Comparison of ENCODE assay signal across 1 cellular context in the genomic region with DNA sequence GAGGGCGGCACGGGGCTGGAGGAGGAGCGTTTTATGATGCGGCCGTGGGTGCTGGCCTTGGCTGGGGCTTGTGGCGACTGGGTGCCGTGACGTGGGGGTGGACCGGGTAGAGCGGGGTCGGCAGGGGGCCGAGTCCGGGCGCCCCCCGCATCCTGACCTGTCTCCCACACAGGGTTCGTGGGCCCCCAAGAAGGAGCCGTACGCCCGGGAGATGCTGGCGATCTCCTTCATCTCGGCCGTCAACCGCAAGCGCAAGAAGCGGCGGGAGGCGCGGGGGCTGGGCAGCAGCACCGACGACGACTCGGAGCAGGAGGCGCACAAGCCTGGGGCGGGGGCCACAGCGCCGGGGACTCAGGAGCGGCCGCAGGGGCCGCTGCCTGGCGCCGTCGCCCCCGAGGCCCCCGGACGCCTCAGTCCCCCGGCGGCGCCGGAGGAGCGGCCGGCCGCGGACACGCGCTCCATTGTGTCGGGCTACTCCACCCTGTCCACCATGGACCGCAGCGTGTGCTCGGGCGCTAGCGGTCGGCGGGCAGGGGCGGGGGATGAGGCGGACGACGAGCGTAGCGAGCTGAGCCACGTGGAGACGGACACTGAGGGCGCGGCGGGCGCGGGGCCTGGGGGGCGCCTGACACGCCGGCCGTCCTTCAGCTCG.
TF ChIP-seq lines count a peak whose summit lies in the region.

No MANE protein-coding gene starts in this region.

TF ChIP-seq in HEK293, 187 proteins besides CTCF, POLR2A, EP300 and RAD21 (continued from another document):
- TF ChIP-seq, protein P1, sequence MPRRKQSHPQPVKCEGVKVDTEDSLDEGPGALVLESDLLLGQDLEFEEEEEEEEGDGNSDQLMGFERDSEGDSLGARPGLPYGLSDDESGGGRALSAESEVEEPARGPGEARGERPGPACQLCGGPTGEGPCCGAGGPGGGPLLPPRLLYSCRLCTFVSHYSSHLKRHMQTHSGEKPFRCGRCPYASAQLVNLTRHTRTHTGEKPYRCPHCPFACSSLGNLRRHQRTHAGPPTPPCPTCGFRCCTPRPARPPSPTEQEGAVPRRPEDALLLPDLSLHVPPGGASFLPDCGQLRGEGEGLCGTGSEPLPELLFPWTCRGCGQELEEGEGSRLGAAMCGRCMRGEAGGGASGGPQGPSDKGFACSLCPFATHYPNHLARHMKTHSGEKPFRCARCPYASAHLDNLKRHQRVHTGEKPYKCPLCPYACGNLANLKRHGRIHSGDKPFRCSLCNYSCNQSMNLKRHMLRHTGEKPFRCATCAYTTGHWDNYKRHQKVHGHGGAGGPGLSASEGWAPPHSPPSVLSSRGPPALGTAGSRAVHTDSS (tag by site-specific recombination; IDR thresholded peaks at IDR 0.05): no peak
- TF ChIP-seq ZBTB11 (tag by site-specific recombination; conservative IDR thresholded peaks at IDR 0.05; ENCODE audit: low read depth): no peak
